ENCODE assay signal across 31 cellular contexts in genomic region chr13:64680739-64681138, GRCh38.
"Had no signal": no experiment of that assay in that cellular context is flagged by ENCODE, and none has a peak within 500 bp of the region (broad histone marks: within the 10 kb centered on the region; RNA-seq: fewer than 3 reads in every experiment).

No MANE protein-coding gene starts in this region.

- H3K4me3 Mint-ChIP-seq: activated CD4-positive, alpha-beta memory T cell treated with anti-CD3 and anti-CD28 coated beads, Interleukin-2, amount 10 ng/mL, durations not matched to agents 7 days and 5 days; activated CD8-positive, alpha-beta memory T cell treated with anti-CD3 and anti-CD28 coated beads, Interleukin-2, amount 10 ng/mL, durations not matched to agents 7 days and 5 days; activated naive CD4-positive, alpha-beta T cell treated with anti-CD3 and anti-CD28 coated beads, Interleukin-2, amount 10 ng/mL, durations not matched to agents 7 days and 5 days; activated naive CD8-positive, alpha-beta T cell; activated naive CD8-positive, alpha-beta T cell treated with anti-CD3 and anti-CD28 coated beads, Interleukin-2, amount 50 U/mL, for 24 hours; brain had no signal

- H3K4me1 Mint-ChIP-seq: activated CD4-positive, alpha-beta memory T cell treated with anti-CD3 and anti-CD28 coated beads, Interleukin-2, amount 10 ng/mL, durations not matched to agents 7 days and 5 days; activated CD8-positive, alpha-beta memory T cell treated with anti-CD3 and anti-CD28 coated beads, Interleukin-2, amount 10 ng/mL, durations not matched to agents 7 days and 5 days; activated naive CD4-positive, alpha-beta T cell treated with anti-CD3 and anti-CD28 coated beads, Interleukin-2, amount 10 ng/mL, durations not matched to agents 7 days and 5 days; activated naive CD8-positive, alpha-beta T cell treated with anti-CD3 and anti-CD28 coated beads, Interleukin-2, amount 50 U/mL, for 24 hours; brain had no signal

- H3K27ac ChIP-seq: WERI-Rb-1 had no signal

- H3K36me3 ChIP-seq: WERI-Rb-1 had no signal

- H3K36me3 Mint-ChIP-seq: activated CD8-positive, alpha-beta memory T cell treated with anti-CD3 and anti-CD28 coated beads, Interleukin-2, amount 10 ng/mL, durations not matched to agents 7 days and 5 days; activated naive CD4-positive, alpha-beta T cell treated with anti-CD3 and anti-CD28 coated beads, Interleukin-2, amount 10 ng/mL, durations not matched to agents 7 days and 5 days; activated naive CD8-positive, alpha-beta T cell; brain had no signal

- DNase-seq: activated CD4-positive, alpha-beta memory T cell treated with anti-CD3 and anti-CD28 coated beads, Interleukin-2, amount 10 ng/mL, durations not matched to agents 7 days and 5 days; activated CD4-positive, alpha-beta T cell treated with anti-CD3 and anti-CD28 coated beads for 1 hour; activated CD4-positive, alpha-beta T cell treated with anti-CD3 and anti-CD28 coated beads for 48 hours; activated CD4-positive, CD25-positive, alpha-beta regulatory T cell; activated CD8-positive, alpha-beta memory T cell treated with anti-CD3 and anti-CD28 coated beads for 24 hours; activated CD8-positive, alpha-beta memory T cell treated with anti-CD3 and anti-CD28 coated beads, Interleukin-2, amount 10 ng/mL, durations not matched to agents 7 days and 5 days; activated CD8-positive, alpha-beta memory T cell treated with anti-CD3 and anti-CD28 coated beads, Interleukin-2, amount 50 U/mL, for 48 hours; activated effector memory CD4-positive, alpha-beta T cell treated with Interleukin-2 at 50 U/mL for 16 hours; activated naive CD4-positive, alpha-beta T cell treated with anti-CD3 and anti-CD28 coated beads, Interleukin-2, amount 10 ng/mL, durations not matched to agents 7 days and 5 days; activated naive CD8-positive, alpha-beta T cell treated with anti-CD3 and anti-CD28 coated beads, Interleukin-2, amount 50 U/mL, for 24 hours; activated T-cell treated with anti-CD3 and anti-CD28 coated beads, Interleukin-2, amount 50 U/mL, for 48 hours; anterior cingulate cortex; central memory CD4-positive, alpha-beta T cell; Kasumi-1; MM.1S; MV-4-11; NCI-H1092; NCI-H1436 treated with DMSO at 0.1 percent for 48 hours; NCI-H1694 treated with DMSO at 0.1 percent for 48 hours; NCI-H2029; NCI-H345; NCI-H524 treated with DMSO at 0.1 percent for 48 hours; SIG-M5; SW 1271; T-helper 1 cell; T1000; WERI-Rb-1 had no signal

- ATAC-seq: activated CD8-positive, alpha-beta memory T cell treated with anti-CD3 and anti-CD28 coated beads, Interleukin-2, amount 10 ng/mL, durations not matched to agents 7 days and 5 days; activated naive CD8-positive, alpha-beta T cell treated with anti-CD3 and anti-CD28 coated beads, Interleukin-2, amount 50 U/mL, for 24 hours; Panc1; Right ventricle myocardium inferior had no signal

- H3K27me3 Mint-ChIP-seq: activated CD4-positive, alpha-beta memory T cell treated with anti-CD3 and anti-CD28 coated beads, Interleukin-2, amount 10 ng/mL, durations not matched to agents 7 days and 5 days; activated CD8-positive, alpha-beta memory T cell treated with anti-CD3 and anti-CD28 coated beads, Interleukin-2, amount 10 ng/mL, durations not matched to agents 7 days and 5 days; activated naive CD4-positive, alpha-beta T cell treated with anti-CD3 and anti-CD28 coated beads, Interleukin-2, amount 10 ng/mL, durations not matched to agents 7 days and 5 days; activated naive CD8-positive, alpha-beta T cell; activated naive CD8-positive, alpha-beta T cell treated with anti-CD3 and anti-CD28 coated beads, Interleukin-2, amount 50 U/mL, for 24 hours; brain had no signal

- H3K27ac Mint-ChIP-seq: activated CD4-positive, alpha-beta memory T cell treated with anti-CD3 and anti-CD28 coated beads, Interleukin-2, amount 10 ng/mL, durations not matched to agents 7 days and 5 days; activated CD8-positive, alpha-beta memory T cell treated with anti-CD3 and anti-CD28 coated beads, Interleukin-2, amount 10 ng/mL, durations not matched to agents 7 days and 5 days; activated naive CD4-positive, alpha-beta T cell treated with anti-CD3 and anti-CD28 coated beads, Interleukin-2, amount 10 ng/mL, durations not matched to agents 7 days and 5 days; activated naive CD8-positive, alpha-beta T cell; activated naive CD8-positive, alpha-beta T cell treated with anti-CD3 and anti-CD28 coated beads, Interleukin-2, amount 50 U/mL, for 24 hours; brain had no signal
